Comparison of ENCODE assay signal across 8 cellular contexts in the genomic region with DNA sequence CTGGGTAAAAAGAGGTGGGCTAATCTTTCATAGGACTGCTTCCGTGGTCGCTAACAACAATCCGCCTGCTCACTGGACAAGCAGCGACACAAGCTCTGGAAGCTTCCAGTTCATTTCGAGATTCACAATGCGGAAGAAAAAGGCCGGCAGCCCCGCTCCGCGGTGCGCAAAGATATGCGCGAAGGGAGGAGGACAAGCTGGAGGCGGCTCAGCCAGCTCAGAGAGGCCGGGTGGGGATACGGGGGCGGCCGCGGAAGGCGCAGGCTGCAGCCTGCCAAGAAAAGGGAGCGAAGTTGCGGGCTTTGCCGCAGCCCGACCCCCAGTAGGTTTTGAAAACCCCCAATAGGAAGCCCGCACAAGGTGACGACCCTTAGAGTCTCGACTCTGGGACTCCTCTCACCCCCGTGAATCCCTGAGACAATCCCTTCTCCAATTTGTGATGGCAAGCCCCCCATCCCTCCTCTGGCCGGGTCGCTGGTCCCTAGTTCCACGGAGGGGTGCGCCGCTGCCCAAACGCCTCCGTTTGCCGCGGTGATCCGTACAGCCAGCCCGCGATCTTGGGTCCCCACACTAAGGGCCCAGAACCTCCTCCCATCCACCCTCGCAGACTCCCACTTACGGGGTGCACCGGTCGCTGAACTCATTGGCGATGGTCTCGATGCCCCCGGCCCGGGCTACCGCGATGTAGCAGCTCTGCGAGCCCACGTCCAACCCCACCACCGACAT. TPM values are rescaled to one million over a fixed set of nuclear protein-coding genes. Genes with fewer than 3 reads are reported as not detected.
A peak's percentile ranks its signal among the peaks of the same experiment; 100 is the strongest.
DNase-seq lines count a peak whose midpoint lies in the region; ATAC-seq and TF ChIP-seq lines count a peak whose summit lies in the region.

No MANE protein-coding gene starts in this region.

- H3K4me3 ChIP-seq in GM12865 (ENCODE audit: low read depth, low read length) (peak overlapping the region; percentile 79), mesenchymal stem cell (ENCODE audit: insufficient read depth in 1 of 2, low read depth in 1 of 2, low read length in 2 of 2) (peak overlapping the region; percentile 95 to 97)
- H3K4me3 ChIP-seq in effector memory CD4-positive, alpha-beta T cell (ENCODE audit: insufficient read depth, low read depth, low read length, poor library complexity, severe bottlenecking): peak overlapping the region; percentile 95

- peak overlapping the region in 1 of 2 experiments; percentile 98 for H3K14ac ChIP-seq in mesenchymal stem cell (ENCODE audit: low read length in 2 of 2)

- H3K9ac ChIP-seq in mesenchymal stem cell (ENCODE audit: low read length): peak overlapping the region; percentile 98

- H2BK15ac ChIP-seq in mesenchymal stem cell (ENCODE audit: low read depth, poor library complexity, severe bottlenecking): peak overlapping the region; percentile 29

- CTCF ChIA-PET in activated CD8-positive, alpha-beta T cell treated with anti-CD3 and anti-CD28 coated beads for 36 hours (lab: Charles Lee): interaction anchor here (1.1 to 2.1 kb wide), 5 partner anchors 9 to 117 kb away, joined by 3 to 10 read pairs (median 6); no protein-coding TSS in a partner anchor

- H2AK5ac ChIP-seq in mesenchymal stem cell (ENCODE audit: low read length, severe bottlenecking): no peak overlapping the region

- H4K91ac ChIP-seq in mesenchymal stem cell (ENCODE audit: low read length): peak overlapping the region; percentile 44

- peak; percentile 23 for ATAC-seq in HG02610 (IDR thresholded peaks at IDR 0.05; ENCODE audit: unreplicated experiment)
- ATAC-seq in activated CD8-positive, alpha-beta T cell treated with anti-CD3 and anti-CD28 coated beads for 36 hours: peak; percentile 23

- DNase-seq in GM12865 (ENCODE audit: low read depth): peak; percentile 78
- DNase-seq in NCI-H2227 treated with DMSO at 0.1 percent for 48 hours (lab: John Stamatoyannopoulos, UW): peak; percentile 16
- DNase-seq in activated CD8-positive, alpha-beta T cell treated with anti-CD3 and anti-CD28 coated beads for 36 hours: peak; percentile 82
- DNase-seq in effector memory CD4-positive, alpha-beta T cell: peak; percentile 15 to 37 (median 27)
- peak; percentile 85 for DNase-seq in mesenchymal stem cell
- DNase-seq in stimulated activated CD8-positive, alpha-beta memory T cell treated with anti-CD3 and anti-CD28 coated beads, Interleukin-12 subunit alpha, Interleukin-12 subunit beta, amount 100 ng/mL, for 24 hours (ENCODE audit: extremely low read depth): peak; percentile 32
- DNase-seq in 8988T: no peak

- H3K4me2 ChIP-seq in mesenchymal stem cell (ENCODE audit: low read length, poor library complexity, severe bottlenecking): peak overlapping the region; percentile 73

- intact Hi-C loops in activated CD8-positive, alpha-beta T cell treated with anti-CD3 and anti-CD28 coated beads for 36 hours (cut with micrococcal nuclease): loop anchor here (5.0 kb wide), 1 partner anchor 41 kb away; no protein-coding TSS in a partner anchor

- peak overlapping the region; percentile 99 for H3K27ac Mint-ChIP-seq in activated CD8-positive, alpha-beta T cell treated with anti-CD3 and anti-CD28 coated beads for 36 hours

- H3K4ac ChIP-seq in mesenchymal stem cell (ENCODE audit: low read depth in 1 of 2, low read length in 2 of 2): peak overlapping the region; percentile 21 to 84

- no peaks in the 10 kb centered on the region for H3K27me3 Mint-ChIP-seq in activated CD8-positive, alpha-beta T cell treated with anti-CD3 and anti-CD28 coated beads for 36 hours

- H3K9me3 Mint-ChIP-seq in activated CD8-positive, alpha-beta T cell treated with anti-CD3 and anti-CD28 coated beads for 36 hours: no peaks in the 10 kb centered on the region

- peak overlapping the region in 1 of 2 experiments; percentile 96 for H3K23ac ChIP-seq in mesenchymal stem cell (ENCODE audit: low read length in 2 of 2)

- no peak overlapping the region for H2BK5ac ChIP-seq in mesenchymal stem cell (ENCODE audit: low read depth, low read length, poor library complexity, severe bottlenecking)

- peaks cover 36% of the 10 kb centered on the region for H3K36me3 Mint-ChIP-seq in activated CD8-positive, alpha-beta T cell treated with anti-CD3 and anti-CD28 coated beads for 36 hours (ENCODE audit: low read depth)

- peak overlapping the region; percentile 90 for H3K27ac ChIP-seq in effector memory CD4-positive, alpha-beta T cell (ENCODE audit: insufficient read depth, low read length, poor library complexity, severe bottlenecking)
- H3K27ac ChIP-seq in mesenchymal stem cell (ENCODE audit: low read length, poor library complexity, severe bottlenecking): peak overlapping the region; percentile 78

- no peak overlapping the region for H4K8ac ChIP-seq in mesenchymal stem cell (ENCODE audit: low read length)

- POLR2A ChIA-PET in activated CD8-positive, alpha-beta T cell treated with anti-CD3 and anti-CD28 coated beads for 36 hours (lab: Charles Lee): interaction anchor here (0.8 to 2.2 kb wide), 5 partner anchors 12 to 123 kb away, joined by 3 to 8 read pairs (median 4); no protein-coding TSS in a partner anchor

- no peak for TF ChIP-seq CTCF in GM12865 (IDR thresholded peaks at IDR 0.05; ENCODE audit: insufficient read depth, low read depth, low read length, missing control alignments)
- TF ChIP-seq CTCF in activated CD8-positive, alpha-beta T cell treated with anti-CD3 and anti-CD28 coated beads for 36 hours (IDR thresholded peaks at IDR 0.05): no peak

- peak overlapping the region; percentile 87 for H3K4me3 Mint-ChIP-seq in activated CD8-positive, alpha-beta T cell treated with anti-CD3 and anti-CD28 coated beads for 36 hours

- H3K79me1 ChIP-seq in mesenchymal stem cell (replicated peaks; ENCODE audit: low read length, poor library complexity, severe bottlenecking): peaks cover 2% of the 10 kb centered on the region

- peaks cover 13% of the 10 kb centered on the region for H3K4me1 ChIP-seq in effector memory CD4-positive, alpha-beta T cell (ENCODE audit: control insufficient read depth, insufficient read depth, low read length, poor library complexity, severe bottlenecking)
- no peaks in the 10 kb centered on the region for H3K4me1 ChIP-seq in mesenchymal stem cell (ENCODE audit: control insufficient read depth, insufficient read depth, low read depth, low read length)

- peak overlapping the region in 1 of 2 experiments; percentile 65 for H2BK12ac ChIP-seq in mesenchymal stem cell (ENCODE audit: low read length in 2 of 2)

- peak overlapping the region in 1 of 2 experiments; percentile 95 for H3K18ac ChIP-seq in mesenchymal stem cell (ENCODE audit: low read depth in 1 of 2, low read length in 2 of 2)

- H3K9me3 ChIP-seq in effector memory CD4-positive, alpha-beta T cell (ENCODE audit: control insufficient read depth, low read length): no peaks in the 10 kb centered on the region
- no peaks in the 10 kb centered on the region for H3K9me3 ChIP-seq in mesenchymal stem cell (ENCODE audit: control insufficient read depth, low read length)

- H3K27me3 ChIP-seq in effector memory CD4-positive, alpha-beta T cell (replicated peaks; ENCODE audit: control insufficient read depth, insufficient read depth, low read length, poor library complexity, severe bottlenecking): no peaks in the 10 kb centered on the region
- no peaks in the 10 kb centered on the region for H3K27me3 ChIP-seq in mesenchymal stem cell (ENCODE audit: control insufficient read depth in 1 of 2, insufficient read depth in 1 of 2, low read length in 2 of 2)

- H3K36me3 ChIP-seq in effector memory CD4-positive, alpha-beta T cell (ENCODE audit: control insufficient read depth, insufficient read depth, low read length): no peaks in the 10 kb centered on the region
- peaks cover 0 to 17% of the 10 kb centered on the region in 2 experiments for H3K36me3 ChIP-seq in mesenchymal stem cell (ENCODE audit: control insufficient read depth in 1 of 2, insufficient read depth in 2 of 2, low read depth in 1 of 2, low read length in 2 of 2)

- peak overlapping the region; percentile 81 for H2AFZ ChIP-seq in mesenchymal stem cell (ENCODE audit: low read depth, low read length)

- under 1% methylated on average over 52 of the region's 53 CpGs for WGBS in mesenchymal stem cell

- H2BK120ac ChIP-seq in mesenchymal stem cell (ENCODE audit: low read depth, low read length): peak overlapping the region; percentile 51

- H3K4me1 Mint-ChIP-seq in activated CD8-positive, alpha-beta T cell treated with anti-CD3 and anti-CD28 coated beads for 36 hours (ENCODE audit: low read depth): peaks cover 42% of the 10 kb centered on the region

RNA-seq across cellular contexts. Expression of a gene that starts 0.7 kb away (rescaled TPM):
- total RNA-seq in activated CD8-positive, alpha-beta T cell treated with anti-CD3 and anti-CD28 coated beads for 36 hours: 100 to 1,000 TPM; 214 TPM
- 75.0 TPM for polyA plus RNA-seq in mesenchymal stem cell (2013, experiment 1 of 2)
- 79.6 TPM for polyA plus RNA-seq in mesenchymal stem cell (2013, experiment 2 of 2)

RNA-seq across cellular contexts. Expression of a gene that starts 38.8 kb away (rescaled TPM):
- 1 to 10 TPM; 2.4 to 2.5 TPM for total RNA-seq in activated CD8-positive, alpha-beta T cell treated with anti-CD3 and anti-CD28 coated beads for 36 hours
- 9.2 TPM for polyA plus RNA-seq in mesenchymal stem cell (2013, experiment 1 of 2)
- 9.2 TPM for polyA plus RNA-seq in mesenchymal stem cell (2013, experiment 2 of 2)
